ENCODE assay signal across 1 cellular context in the genomic region with DNA sequence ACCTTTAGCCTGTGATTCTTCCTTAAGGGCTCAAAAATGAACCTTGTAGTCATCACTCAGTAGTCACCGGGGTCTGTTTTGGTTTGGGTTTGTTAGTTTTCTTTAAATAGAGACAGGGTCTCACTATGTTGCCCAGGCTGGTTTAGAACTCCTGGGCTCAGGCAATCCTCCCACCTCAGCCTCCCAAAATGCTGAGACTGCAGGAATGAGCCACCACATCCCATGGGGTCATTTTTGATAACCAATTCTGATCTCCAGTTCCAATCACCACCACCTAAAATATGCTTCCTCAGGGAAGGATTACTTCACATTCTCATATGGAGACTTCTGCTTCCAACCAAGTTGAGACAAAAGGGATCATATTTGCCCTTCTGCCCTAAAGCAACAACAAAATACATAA.
TF ChIP-seq lines count a peak whose summit lies in the region.

No MANE protein-coding gene starts in this region.

TF ChIP-seq in WTC11, 78 proteins besides CTCF, POLR2A, EP300 and RAD21 (continued from another document):
- TF ChIP-seq, protein P1, sequence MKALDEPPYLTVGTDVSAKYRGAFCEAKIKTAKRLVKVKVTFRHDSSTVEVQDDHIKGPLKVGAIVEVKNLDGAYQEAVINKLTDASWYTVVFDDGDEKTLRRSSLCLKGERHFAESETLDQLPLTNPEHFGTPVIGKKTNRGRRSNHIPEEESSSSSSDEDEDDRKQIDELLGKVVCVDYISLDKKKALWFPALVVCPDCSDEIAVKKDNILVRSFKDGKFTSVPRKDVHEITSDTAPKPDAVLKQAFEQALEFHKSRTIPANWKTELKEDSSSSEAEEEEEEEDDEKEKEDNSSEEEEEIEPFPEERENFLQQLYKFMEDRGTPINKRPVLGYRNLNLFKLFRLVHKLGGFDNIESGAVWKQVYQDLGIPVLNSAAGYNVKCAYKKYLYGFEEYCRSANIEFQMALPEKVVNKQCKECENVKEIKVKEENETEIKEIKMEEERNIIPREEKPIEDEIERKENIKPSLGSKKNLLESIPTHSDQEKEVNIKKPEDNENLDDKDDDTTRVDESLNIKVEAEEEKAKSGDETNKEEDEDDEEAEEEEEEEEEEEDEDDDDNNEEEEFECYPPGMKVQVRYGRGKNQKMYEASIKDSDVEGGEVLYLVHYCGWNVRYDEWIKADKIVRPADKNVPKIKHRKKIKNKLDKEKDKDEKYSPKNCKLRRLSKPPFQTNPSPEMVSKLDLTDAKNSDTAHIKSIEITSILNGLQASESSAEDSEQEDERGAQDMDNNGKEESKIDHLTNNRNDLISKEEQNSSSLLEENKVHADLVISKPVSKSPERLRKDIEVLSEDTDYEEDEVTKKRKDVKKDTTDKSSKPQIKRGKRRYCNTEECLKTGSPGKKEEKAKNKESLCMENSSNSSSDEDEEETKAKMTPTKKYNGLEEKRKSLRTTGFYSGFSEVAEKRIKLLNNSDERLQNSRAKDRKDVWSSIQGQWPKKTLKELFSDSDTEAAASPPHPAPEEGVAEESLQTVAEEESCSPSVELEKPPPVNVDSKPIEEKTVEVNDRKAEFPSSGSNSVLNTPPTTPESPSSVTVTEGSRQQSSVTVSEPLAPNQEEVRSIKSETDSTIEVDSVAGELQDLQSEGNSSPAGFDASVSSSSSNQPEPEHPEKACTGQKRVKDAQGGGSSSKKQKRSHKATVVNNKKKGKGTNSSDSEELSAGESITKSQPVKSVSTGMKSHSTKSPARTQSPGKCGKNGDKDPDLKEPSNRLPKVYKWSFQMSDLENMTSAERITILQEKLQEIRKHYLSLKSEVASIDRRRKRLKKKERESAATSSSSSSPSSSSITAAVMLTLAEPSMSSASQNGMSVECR (CRISPR knock-in tag; IDR thresholded peaks at IDR 0.05; ENCODE audit: borderline replicate concordance), result no peak
- no peak for TF ChIP-seq E2F1 (CRISPR knock-in tag; IDR thresholded peaks at IDR 0.05)
